In the genomic region with DNA sequence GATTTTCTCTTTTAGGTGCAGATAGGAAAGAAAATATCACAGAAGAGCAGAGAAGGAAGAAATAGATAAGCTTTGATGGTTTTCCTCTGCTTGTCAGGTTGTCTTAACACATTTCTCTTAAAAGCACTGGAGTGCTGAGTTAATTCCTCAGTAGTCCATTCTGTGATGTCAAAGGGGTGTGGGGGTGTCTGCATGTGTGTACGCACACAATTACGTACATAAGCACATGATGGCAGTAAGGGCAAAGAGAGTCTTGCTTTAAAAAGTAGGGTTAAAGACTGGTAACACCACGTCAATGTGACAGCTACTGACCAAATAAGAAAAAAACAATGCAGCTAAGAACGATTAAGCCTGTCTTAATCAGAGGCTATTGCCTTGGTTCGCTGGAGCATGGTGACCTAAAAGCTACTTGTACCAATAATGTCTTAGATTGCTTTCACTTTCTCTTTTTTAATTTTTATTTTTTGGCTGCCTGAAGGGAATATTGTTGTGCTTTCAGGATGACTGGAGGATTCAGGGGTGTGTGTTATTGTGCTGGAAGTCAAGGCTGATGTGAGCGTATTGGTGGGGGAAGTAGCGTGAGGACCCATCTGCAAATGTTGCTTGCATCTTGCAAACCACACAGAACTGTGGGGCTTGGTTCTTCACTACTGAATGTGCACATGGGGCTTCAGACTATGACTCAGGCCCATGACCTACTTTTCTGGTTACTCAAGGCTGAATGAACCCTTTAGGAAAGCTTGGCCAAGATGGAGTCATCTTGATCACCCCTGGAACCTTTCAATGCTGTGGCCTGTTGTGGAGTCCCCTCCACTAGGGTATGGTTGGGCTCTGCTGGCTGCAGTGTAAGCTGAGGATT, we compare ENCODE assay signal across 9 cellular contexts.
DNase-seq lines count a peak whose midpoint lies in the region; ATAC-seq, FAIRE-seq and TF ChIP-seq lines count a peak whose summit lies in the region.
"Had no signal": no experiment of that assay in that cellular context is flagged by ENCODE, and none has a peak within 500 bp of the region (broad histone marks: within the 10 kb centered on the region; RNA-seq: fewer than 3 reads in every experiment).

No MANE protein-coding gene starts in this region.

- peak; percentile 66 for FAIRE-seq in RCC 7860 (lab: Jason Lieb, UNC)
- FAIRE-seq: A549 had no signal

- no peaks in the 10 kb centered on the region for H3K36me3 ChIP-seq in gastroesophageal sphincter
- no peaks in the 10 kb centered on the region for H3K36me3 ChIP-seq in suprapubic skin

- H3K9me3 ChIP-seq in gastroesophageal sphincter (no peaks in the 10 kb centered on the region), suprapubic skin (no peaks in the 10 kb centered on the region)
- H3K9me3 ChIP-seq: A549 had no signal

- 47 to 64% methylated on average over 7 of the region's 7 CpGs for WGBS in gastroesophageal sphincter (ENCODE audit: low coverage in 1 of 2), 2 donors
- 60% methylated on average over 7 of the region's 7 CpGs for WGBS in suprapubic skin

- DNase-seq in NCI-H82 (lab: John Stamatoyannopoulos, UW), result peak; percentile 22
- DNase-seq in NCI-H82 treated with DMSO at 0.1 percent for 48 hours (lab: John Stamatoyannopoulos, UW; ENCODE audit: unreplicated experiment), result no peak
- peak; percentile 64 for DNase-seq in RCC 7860 (ENCODE audit: low spot score)
- DNase-seq in suprapubic skin (ENCODE audit: low spot score in 2 of 2), result no peak
- DNase-seq in COLO829 (ENCODE audit: low spot score), result no peak

- no peak for TF ChIP-seq CTCF in gastroesophageal sphincter (IDR thresholded peaks at IDR 0.05)
- no peak for TF ChIP-seq CTCF in suprapubic skin (IDR thresholded peaks at IDR 0.05)

- TF ChIP-seq POLR2A in gastroesophageal sphincter (IDR thresholded peaks at IDR 0.05), result no peak
- no peak for TF ChIP-seq POLR2A in suprapubic skin (IDR thresholded peaks at IDR 0.05)

- peak overlapping the region in 3 of 4 donors; percentile 19 to 50 (median 23) for H3K27ac ChIP-seq in gastroesophageal sphincter
- peak overlapping the region; percentile 58 for H3K27ac ChIP-seq in suprapubic skin
- H3K27ac ChIP-seq: A549 had no signal

- H3K4me3 ChIP-seq in gastroesophageal sphincter (no peak overlapping the region), suprapubic skin (no peak overlapping the region)
- H3K4me3 ChIP-seq: A549 had no signal

- ATAC-seq in gastroesophageal sphincter, result peak; percentile 86
- no peak for ATAC-seq in GM19328 (IDR thresholded peaks at IDR 0.05; ENCODE audit: unreplicated experiment)
- ATAC-seq in GM21717 (IDR thresholded peaks at IDR 0.05; ENCODE audit: unreplicated experiment), result no peak
- ATAC-seq: A549 had no signal

- H3K27me3 ChIP-seq in gastroesophageal sphincter (no peaks in the 10 kb centered on the region), suprapubic skin (no peaks in the 10 kb centered on the region)

- H3K4me1 ChIP-seq in gastroesophageal sphincter (no peaks in the 10 kb centered on the region), suprapubic skin (no peaks in the 10 kb centered on the region)

- no peak for TF ChIP-seq EP300 in gastroesophageal sphincter (IDR thresholded peaks at IDR 0.05)
- no peak for TF ChIP-seq EP300 in suprapubic skin (IDR thresholded peaks at IDR 0.05)

Comparison
In these comparisons a context has a peak if more than half of its experiments do, and no peak if none do; other contexts are left out.
1. DNase-seq: peak in NCI-H82 (single experiment) and RCC 7860 (single experiment); none in NCI-H82 treated with DMSO at 0.1 percent for 48 hours (single experiment), suprapubic skin (0 of 2) and COLO829 (single experiment).